8 cellular contexts compared by ENCODE assay signal in genomic region chr1:235077571-235078479, GRCh38. TPM values are rescaled to one million over a fixed set of nuclear protein-coding genes. Genes with fewer than 3 reads are reported as not detected.
DNase-seq lines count a peak whose midpoint lies in the region; ATAC-seq and FAIRE-seq lines count a peak whose summit lies in the region.

No MANE protein-coding gene starts in this region.

- H3K27ac ChIP-seq in trophoblast cell (ENCODE audit: low read depth, low read length), result no peak overlapping the region

- peak; percentile 30 for ATAC-seq in GM18867 (IDR thresholded peaks at IDR 0.05; ENCODE audit: unreplicated experiment)
- ATAC-seq in HG02798 (IDR thresholded peaks at IDR 0.05; ENCODE audit: poor library complexity, unreplicated experiment), result peak; percentile 32

- no peak for FAIRE-seq in frontal cortex (lab: Jason Lieb, UNC)

- peak overlapping the region; percentile 1 for H3K23ac ChIP-seq in trophoblast cell (ENCODE audit: low read length)

- H2BK5ac ChIP-seq in trophoblast cell (ENCODE audit: low read depth, low read length, poor library complexity), result no peak overlapping the region

- no peak overlapping the region for H2AFZ ChIP-seq in trophoblast cell (ENCODE audit: insufficient read depth, low read length, poor library complexity)

- no peaks in the 10 kb centered on the region for H3K36me3 ChIP-seq in trophoblast cell (ENCODE audit: control insufficient read depth in 1 of 2, insufficient read depth in 2 of 2, low read length in 2 of 2)

- H2BK12ac ChIP-seq in trophoblast cell (ENCODE audit: low read length), result peak overlapping the region; percentile 25

- H4K8ac ChIP-seq in trophoblast cell (ENCODE audit: low read depth, low read length), result no peak overlapping the region

- no peaks in the 10 kb centered on the region for H3K79me2 ChIP-seq in trophoblast cell (ENCODE audit: control insufficient read depth, insufficient read depth, low read length, poor library complexity)

- H3K27me3 ChIP-seq in trophoblast cell (ENCODE audit: insufficient read depth, low read length), result no peaks in the 10 kb centered on the region

- no peak overlapping the region for H2AK5ac ChIP-seq in trophoblast cell (ENCODE audit: low read length)

- peaks cover 10 to 20% of the 10 kb centered on the region in 2 experiments for H3K4me1 ChIP-seq in trophoblast cell (ENCODE audit: control insufficient read depth in 1 of 2, insufficient read depth in 2 of 2, low read length in 2 of 2)

- no peak overlapping the region for H3K9ac ChIP-seq in trophoblast cell (ENCODE audit: low read length)

- no CpG with 5 or more reads among the region's 15 CpGs for WGBS in trophoblast cell (ENCODE audit: extremely low coverage, insufficient coverage, insufficient read length)

- H3K9me3 ChIP-seq in trophoblast cell (ENCODE audit: insufficient read depth, low read depth, low read length), result no peaks in the 10 kb centered on the region

- no peak overlapping the region for H3K4me2 ChIP-seq in trophoblast cell (ENCODE audit: low read length)

- no peak overlapping the region for H3K18ac ChIP-seq in trophoblast cell (ENCODE audit: low read length)

- peaks cover 6% of the 10 kb centered on the region for H3K79me1 ChIP-seq in trophoblast cell (ENCODE audit: low read length)

- peak in 2 of 3 experiments; percentile 25 to 27 for DNase-seq in activated CD8-positive, alpha-beta memory T cell treated with anti-CD3 and anti-CD28 coated beads for 48 hours (ENCODE audit: low read depth in 2 of 3, low spot score in 2 of 3)
- peak in 1 of 2 donors; percentile 22 for DNase-seq in trophoblast cell
- no peak for DNase-seq in NCI-H1048 (lab: John Stamatoyannopoulos, UW)
- no peak for DNase-seq in frontal cortex (ENCODE audit: low spot score in 2 of 2)
- no peak for DNase-seq in COLO829 (ENCODE audit: low spot score)
- DNase-seq in anterior cingulate cortex (lab: John Stamatoyannopoulos, UW), result no peak

- no peak overlapping the region for H3K4me3 ChIP-seq in trophoblast cell (ENCODE audit: low read depth, low read length)

- no peak overlapping the region for H3K4ac ChIP-seq in trophoblast cell (ENCODE audit: low read depth, low read length)

- no peak overlapping the region for H4K12ac ChIP-seq in trophoblast cell (ENCODE audit: low read depth, low read length)

- no peak overlapping the region for H2BK120ac ChIP-seq in trophoblast cell (ENCODE audit: insufficient read depth, low read length, poor library complexity)

- no peak overlapping the region for H3K14ac ChIP-seq in trophoblast cell (ENCODE audit: low read length)

- no peak overlapping the region for H4K91ac ChIP-seq in trophoblast cell (ENCODE audit: low read depth, low read length)

RNA-seq across cellular contexts. Expression of gene TOMM20, which starts 50.8 kb away (rescaled TPM):
- 92.6 and 96.4 TPM in 2 replicates for polyA plus RNA-seq in trophoblast cell (2013)
- total RNA-seq in frontal cortex, result 205 TPM

Comparison
In these comparisons a context has a peak if more than half of its experiments do, and no peak if none do; other contexts are left out.
1. DNase-seq: peak in activated CD8-positive, alpha-beta memory T cell treated with anti-CD3 and anti-CD28 coated beads for 48 hours (2 of 3); none in NCI-H1048 (single experiment), frontal cortex (0 of 2), COLO829 (single experiment) and anterior cingulate cortex (0 of 58).